In the genomic region with DNA sequence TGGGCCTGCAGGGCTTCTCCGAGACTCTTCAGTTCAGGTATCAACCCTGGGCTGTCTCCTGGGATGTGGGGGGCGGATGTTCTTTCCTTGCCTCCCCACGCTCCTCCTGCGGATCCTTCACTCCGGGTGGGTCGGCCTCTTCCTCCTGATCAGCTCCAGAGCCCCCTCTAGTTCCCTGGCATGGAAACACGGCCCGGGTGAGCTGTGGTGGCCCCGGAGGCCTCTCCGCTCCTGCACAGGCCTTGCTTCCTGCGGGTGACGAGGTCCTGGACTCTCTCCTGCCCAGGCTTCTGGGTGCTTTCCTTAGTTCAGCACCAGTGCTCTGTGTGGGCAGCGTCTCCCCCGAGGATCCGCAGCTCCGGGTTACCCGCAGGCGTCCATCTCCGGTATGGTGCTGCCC, we compare ENCODE assay signal across 13 cellular contexts. TPM values are rescaled to one million over a fixed set of nuclear protein-coding genes. Genes with fewer than 3 reads are reported as not detected.
"Had no signal": no experiment of that assay in that cellular context is flagged by ENCODE, and none has a peak within 500 bp of the region (broad histone marks: within the 10 kb centered on the region; RNA-seq: fewer than 3 reads in every experiment).

No MANE protein-coding gene starts in this region.

RNA-seq across cellular contexts. Expression of a gene that starts 3.9 kb away (rescaled TPM):
- total RNA-seq: activated B cell treated with CpG ODN at 0.5 μM for 24 hours; activated CD4-positive, alpha-beta memory T cell treated with anti-CD3 and anti-CD28 coated beads for 36 hours; activated CD4-positive, alpha-beta memory T cell treated with anti-CD3 and anti-CD28 coated beads, Interleukin-2, amount 10 ng/mL, durations not matched to agents 7 days and 5 days; activated CD4-positive, alpha-beta T cell treated with anti-CD3 and anti-CD28 coated beads for 36 hours; activated CD4-positive, alpha-beta T cell treated with anti-CD3 and anti-CD28 coated beads, Interleukin-2, amount 10 ng/mL, durations not matched to agents 24 days and 14 days; activated CD4-positive, alpha-beta T cell treated with anti-CD3 and anti-CD28 coated beads, Interleukin-2, amount 10 ng/mL, durations not matched to agents 7 days and 5 days; activated CD8-positive, alpha-beta memory T cell treated with anti-CD3 and anti-CD28 coated beads for 36 hours; activated CD8-positive, alpha-beta memory T cell treated with anti-CD3 and anti-CD28 coated beads, Interleukin-2, amount 10 ng/mL, durations not matched to agents 7 days and 5 days; activated CD8-positive, alpha-beta T cell treated with anti-CD3 and anti-CD28 coated beads for 36 hours; activated CD8-positive, alpha-beta T cell treated with anti-CD3 and anti-CD28 coated beads, Interleukin-2, amount 10 ng/mL, durations not matched to agents 7 days and 5 days; T-helper 1 cell treated with Interleukin-12 subunit alpha and Interleukin-12 subunit beta and Interleukin-4 antibody, amounts not matched to agents 30 ng/mL and 1 ng/mL, for 36 hours; T-helper 17 cell; T-helper 2 cell treated with Interferon-gamma antibody and Interleukin-4, amounts not matched to agents 100 ng/mL and 5 ng/mL, for 36 hours had no signal

RNA-seq across cellular contexts. Expression of a gene that starts 12.9 kb away (rescaled TPM):
- total RNA-seq: activated B cell treated with CpG ODN at 0.5 μM for 24 hours; activated CD4-positive, alpha-beta memory T cell treated with anti-CD3 and anti-CD28 coated beads for 36 hours; activated CD4-positive, alpha-beta memory T cell treated with anti-CD3 and anti-CD28 coated beads, Interleukin-2, amount 10 ng/mL, durations not matched to agents 7 days and 5 days; activated CD4-positive, alpha-beta T cell treated with anti-CD3 and anti-CD28 coated beads for 36 hours; activated CD4-positive, alpha-beta T cell treated with anti-CD3 and anti-CD28 coated beads, Interleukin-2, amount 10 ng/mL, durations not matched to agents 24 days and 14 days; activated CD4-positive, alpha-beta T cell treated with anti-CD3 and anti-CD28 coated beads, Interleukin-2, amount 10 ng/mL, durations not matched to agents 7 days and 5 days; activated CD8-positive, alpha-beta memory T cell treated with anti-CD3 and anti-CD28 coated beads for 36 hours; activated CD8-positive, alpha-beta memory T cell treated with anti-CD3 and anti-CD28 coated beads, Interleukin-2, amount 10 ng/mL, durations not matched to agents 7 days and 5 days; activated CD8-positive, alpha-beta T cell treated with anti-CD3 and anti-CD28 coated beads for 36 hours; activated CD8-positive, alpha-beta T cell treated with anti-CD3 and anti-CD28 coated beads, Interleukin-2, amount 10 ng/mL, durations not matched to agents 7 days and 5 days; T-helper 1 cell treated with Interleukin-12 subunit alpha and Interleukin-12 subunit beta and Interleukin-4 antibody, amounts not matched to agents 30 ng/mL and 1 ng/mL, for 36 hours; T-helper 17 cell; T-helper 2 cell treated with Interferon-gamma antibody and Interleukin-4, amounts not matched to agents 100 ng/mL and 5 ng/mL, for 36 hours had no signal
